ENCODE assay signal across 8 cellular contexts in the genomic region with DNA sequence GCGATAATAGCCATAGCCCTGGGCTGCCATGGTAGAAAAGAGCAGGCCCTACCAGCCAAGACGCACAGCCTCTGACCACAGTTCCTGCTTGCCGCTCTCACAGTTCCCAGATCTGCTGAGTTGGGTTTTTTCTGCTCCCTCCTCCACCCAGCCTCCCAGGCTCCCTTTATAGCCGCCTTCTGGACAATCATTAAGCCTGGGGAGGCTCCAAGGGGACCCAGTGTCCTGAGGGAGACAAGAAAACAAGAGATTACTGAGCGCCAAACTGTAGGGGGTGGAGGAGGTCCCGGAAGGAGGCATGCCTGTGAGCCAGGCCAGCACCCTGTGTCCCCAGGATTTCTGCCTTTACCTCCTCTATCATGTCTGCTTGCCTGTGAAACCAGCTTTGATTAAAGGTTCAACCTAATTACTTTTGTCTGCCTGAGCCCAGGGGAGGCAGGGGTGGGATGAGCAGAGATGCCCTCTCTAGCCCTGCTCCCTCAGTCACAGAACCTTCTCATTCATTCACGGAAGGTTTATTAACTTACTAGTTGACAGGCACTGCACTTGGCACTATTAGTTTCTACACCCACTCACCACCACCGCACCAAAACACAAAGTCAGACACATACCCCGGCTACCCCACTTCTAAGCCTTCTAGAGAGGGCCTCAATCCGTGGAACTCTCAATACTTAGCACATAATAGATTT. TPM values are rescaled to one million over a fixed set of nuclear protein-coding genes. Genes with fewer than 3 reads are reported as not detected.
DNase-seq lines count a peak whose midpoint lies in the region; ATAC-seq and TF ChIP-seq lines count a peak whose summit lies in the region.

No MANE protein-coding gene starts in this region.

- no peak overlapping the region for H3K27ac ChIP-seq in ACC112 (ENCODE audit: low read depth, low read length)
- peak overlapping the region; percentile 56 for H3K27ac ChIP-seq in KOPT-K1 (ENCODE audit: low read depth, low read length, poor library complexity, severe bottlenecking)
- H3K27ac ChIP-seq in iPS-18a (ENCODE audit: low read length) = no peak overlapping the region
- H3K27ac ChIP-seq in smooth muscle cell (ENCODE audit: low read depth) = peak overlapping the region; percentile 45

- H3K27ac Mint-ChIP-seq in activated naive CD8-positive, alpha-beta T cell = peak overlapping the region; percentile 89

- H2AFZ ChIP-seq in ACC112 (ENCODE audit: low read length, unreplicated experiment) (no peak overlapping the region), smooth muscle cell (ENCODE audit: low read depth) (peak overlapping the region; percentile 44)

- no peaks in the 10 kb centered on the region for H3K36me3 Mint-ChIP-seq in activated naive CD8-positive, alpha-beta T cell

- H3K9me3 Mint-ChIP-seq in activated naive CD8-positive, alpha-beta T cell (ENCODE audit: low read depth) = no peaks in the 10 kb centered on the region

- H3K79me2 ChIP-seq in ACC112 (ENCODE audit: control insufficient read depth, insufficient read depth, low read length, unreplicated experiment) (no peaks in the 10 kb centered on the region), smooth muscle cell (ENCODE audit: low read depth) (no peaks in the 10 kb centered on the region)

- H3K4me3 ChIP-seq in ACC112 (ENCODE audit: low read depth, low read length) = peak overlapping the region; percentile 88
- H3K4me3 ChIP-seq in iPS-18a (ENCODE audit: low read length) = peak overlapping the region; percentile 86
- peak overlapping the region; percentile 65 for H3K4me3 ChIP-seq in smooth muscle cell

- 23% methylated on average over 10 of the region's 10 CpGs for WGBS in smooth muscle cell (ENCODE audit: low lambda C conversion rate)

- H3K9ac ChIP-seq in iPS-18a (ENCODE audit: low read length) (peak overlapping the region; percentile 88), smooth muscle cell (ENCODE audit: low read depth) (no peak overlapping the region)

- no peaks in the 10 kb centered on the region for H3K4me1 ChIP-seq in ACC112 (ENCODE audit: control insufficient read depth, insufficient read depth, low read length, unreplicated experiment)
- H3K4me1 ChIP-seq in iPS-18a (ENCODE audit: control insufficient read depth, low read depth, low read length) = no peaks in the 10 kb centered on the region
- peaks cover 17% of the 10 kb centered on the region for H3K4me1 ChIP-seq in smooth muscle cell (ENCODE audit: low read depth)

- peak overlapping the region; percentile 91 for H3K4me2 ChIP-seq in smooth muscle cell

- H3F3A ChIP-seq in smooth muscle cell (ENCODE audit: low read depth) = peaks cover 15% of the 10 kb centered on the region

- TF ChIP-seq CTCF in smooth muscle cell (IDR thresholded peaks at IDR 0.05; ENCODE audit: borderline replicate concordance, insufficient read depth, poor library complexity, severe bottlenecking) = no peak

- H3K27me3 Mint-ChIP-seq in activated naive CD8-positive, alpha-beta T cell = no peaks in the 10 kb centered on the region

- H3K27me3 ChIP-seq in ACC112 (ENCODE audit: insufficient read depth, low read length) = no peaks in the 10 kb centered on the region
- H3K27me3 ChIP-seq in iPS-18a (ENCODE audit: control insufficient read depth, insufficient read depth, low read length) = no peaks in the 10 kb centered on the region
- H3K27me3 ChIP-seq in smooth muscle cell (ENCODE audit: low read depth) = no peaks in the 10 kb centered on the region

- H4K20me1 ChIP-seq in smooth muscle cell (ENCODE audit: low read depth) = no peaks in the 10 kb centered on the region

- peaks cover 19% of the 10 kb centered on the region for H3K4me1 Mint-ChIP-seq in activated naive CD8-positive, alpha-beta T cell (ENCODE audit: low read depth)

- DNase-seq in smooth muscle cell (lab: John Stamatoyannopoulos, UW; ENCODE audit: unreplicated experiment) (peak; percentile 17), A172 (ENCODE audit: low spot score) (no peak)

- ATAC-seq in GM19351 (IDR thresholded peaks at IDR 0.05; ENCODE audit: unreplicated experiment) = peak; percentile 16
- no peak for ATAC-seq in HG03520 (IDR thresholded peaks at IDR 0.05; ENCODE audit: unreplicated experiment)

- H3K9me3 ChIP-seq in KOPT-K1 (ENCODE audit: insufficient read depth, low read length, poor library complexity, severe bottlenecking) (no peaks in the 10 kb centered on the region), iPS-18a (ENCODE audit: control insufficient read depth, low read depth, low read length) (no peaks in the 10 kb centered on the region), smooth muscle cell (replicated peaks; ENCODE audit: low read depth) (no peaks in the 10 kb centered on the region)

- peak overlapping the region; percentile 78 for H3K4me3 Mint-ChIP-seq in activated naive CD8-positive, alpha-beta T cell

- 0 out of 2 replicates have a peak, but pooled peaks cover 2% of the 10 kb centered on the region for H3K36me3 ChIP-seq in ACC112 (ENCODE audit: insufficient read depth, low read length)
- H3K36me3 ChIP-seq in KOPT-K1 (ENCODE audit: insufficient read depth, low read length) = peaks cover 38% of the 10 kb centered on the region
- peaks cover 22% of the 10 kb centered on the region for H3K36me3 ChIP-seq in iPS-18a (ENCODE audit: control insufficient read depth, low read depth, low read length)
- no peaks in the 10 kb centered on the region for H3K36me3 ChIP-seq in smooth muscle cell (ENCODE audit: low read depth)

RNA-seq across cellular contexts. Expression of a gene that starts 1.2 kb away (rescaled TPM):
- total RNA-seq in smooth muscle cell = 17.5 and 22.3 TPM in 2 replicates
- 22.8 and 28.9 TPM in 2 replicates for polyA plus RNA-seq in smooth muscle cell
- 5.0 and 7.5 TPM in 2 replicates for total RNA-seq in A172 (2014; rRNA removed; shearing (Covaris generic))

RNA-seq across cellular contexts. Expression of a gene that starts 10.9 kb away (rescaled TPM):
- 55.2 and 103 TPM in 2 replicates for total RNA-seq in smooth muscle cell
- 157 and 168 TPM in 2 replicates for polyA plus RNA-seq in smooth muscle cell
- total RNA-seq in A172 (2014; rRNA removed; shearing (Covaris generic)) = 57.9 and 83.5 TPM in 2 replicates

RNA-seq across cellular contexts. Expression of a gene that starts 11.3 kb away (rescaled TPM):
- 1,510 and 1,616 TPM in 2 replicates for total RNA-seq in smooth muscle cell
- polyA plus RNA-seq in smooth muscle cell = 975 and 1,078 TPM in 2 replicates
- total RNA-seq in A172 (2014; rRNA removed; shearing (Covaris generic)) = 789 and 797 TPM in 2 replicates

RNA-seq across cellular contexts. Expression of a gene that starts 27.5 kb away (rescaled TPM):
- 98.1 and 122 TPM in 2 replicates for total RNA-seq in smooth muscle cell
- 79.8 and 90.4 TPM in 2 replicates for polyA plus RNA-seq in smooth muscle cell
- 112 and 125 TPM in 2 replicates for total RNA-seq in A172 (2014; rRNA removed; shearing (Covaris generic))

RNA-seq across cellular contexts. Expression of a gene that starts 31.5 kb away (rescaled TPM):
- 14.9 and 17.8 TPM in 2 replicates for total RNA-seq in smooth muscle cell
- 5.3 and 20.9 TPM in 2 replicates for polyA plus RNA-seq in smooth muscle cell
- total RNA-seq in A172 (2014; rRNA removed; shearing (Covaris generic)) = 24.9 and 45.6 TPM in 2 replicates

Comparison
In these comparisons a context has a peak if more than half of its experiments do, and no peak if none do; other contexts are left out.
1. H3K27ac ChIP-seq: peak in KOPT-K1 (single experiment) and smooth muscle cell (single experiment); none in ACC112 (single experiment) and iPS-18a (single experiment).
2. Peak in every context shown above with its lines, with median percentiles within 50 percentile points of each other: H3K4me3 ChIP-seq.